In the genomic region with DNA sequence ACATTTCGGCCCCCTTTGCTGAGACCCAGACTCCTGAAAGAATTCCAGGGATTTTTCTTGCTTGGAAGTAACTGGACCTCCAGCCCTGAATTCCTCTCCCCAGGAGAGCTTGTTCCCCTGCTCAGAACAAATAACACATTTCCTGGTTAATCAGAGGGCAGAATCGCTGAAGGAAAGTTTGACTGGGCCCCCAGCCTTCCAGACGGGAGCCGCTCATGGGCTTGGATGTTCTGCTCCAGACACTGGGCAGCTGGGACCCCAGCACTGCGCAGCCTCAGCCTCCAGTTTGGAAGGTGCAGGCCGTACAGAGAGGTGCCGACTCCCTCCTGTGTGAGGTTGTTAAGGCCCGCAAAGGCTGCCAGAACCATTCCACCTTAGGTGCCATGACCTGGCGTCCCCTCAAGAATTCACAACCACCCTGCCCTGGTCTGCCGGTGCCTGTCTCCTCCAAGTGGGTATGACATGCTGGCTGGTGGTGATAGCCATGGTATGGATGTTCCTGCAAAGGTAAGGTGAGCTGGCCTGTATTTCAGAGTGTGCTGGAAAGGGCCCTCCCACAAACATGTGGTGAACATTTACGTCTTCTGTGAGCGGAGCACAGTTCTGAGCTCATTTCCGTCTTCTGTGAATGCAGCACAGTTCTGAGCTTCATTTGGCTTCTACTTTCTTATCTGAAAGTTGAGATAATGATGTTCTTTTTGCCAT, we compare ENCODE assay signal across 8 cellular contexts. TPM values are rescaled to one million over a fixed set of nuclear protein-coding genes. Genes with fewer than 3 reads are reported as not detected.
A peak's percentile ranks its signal among the peaks of the same experiment; 100 is the strongest.
DNase-seq lines count a peak whose midpoint lies in the region; ATAC-seq and TF ChIP-seq lines count a peak whose summit lies in the region.
"Had no signal": no experiment of that assay in that cellular context is flagged by ENCODE, and none has a peak within 500 bp of the region (broad histone marks: within the 10 kb centered on the region; RNA-seq: fewer than 3 reads in every experiment).

No MANE protein-coding gene starts in this region.

- H3K36me3 ChIP-seq in H7 (replicated peaks; ENCODE audit: control insufficient read depth, insufficient read depth, low read length) = no peaks in the 10 kb centered on the region
- no peaks in the 10 kb centered on the region for H3K36me3 ChIP-seq in esophagus squamous epithelium
- no peaks in the 10 kb centered on the region for H3K36me3 ChIP-seq in skeletal muscle satellite cell (ENCODE audit: insufficient read depth, low read length)

- intact Hi-C loops in esophagus squamous epithelium (cut with DNase I) = no loop called here

- H3K27me3 ChIP-seq in H7 (ENCODE audit: control insufficient read depth, insufficient read depth, low read length) (peaks cover 3% of the 10 kb centered on the region), esophagus squamous epithelium (no peaks in the 10 kb centered on the region), skeletal muscle satellite cell (ENCODE audit: control insufficient read depth, insufficient read depth, low read length) (no peaks in the 10 kb centered on the region)

- H3K4me2 ChIP-seq in skeletal muscle satellite cell (ENCODE audit: low read length) = peak overlapping the region; percentile 78

- H3K9me3 ChIP-seq in esophagus squamous epithelium = no peaks in the 10 kb centered on the region
- no peaks in the 10 kb centered on the region for H3K9me3 ChIP-seq in skeletal muscle satellite cell (replicated peaks; ENCODE audit: low read length)

- peak overlapping the region; percentile 71 for H3K9ac ChIP-seq in skeletal muscle satellite cell (ENCODE audit: low read depth, low read length)

- POLR2A ChIA-PET in RWPE1 (lab: Yijun Ruan, JAX; ENCODE audit: low non-redundant PET) = no interaction called here

- WGBS in esophagus squamous epithelium, 2 donors = 54 to 70% methylated on average over 4 to 7 of the region's 13 CpGs

- CTCF ChIA-PET in RWPE1 (lab: Yijun Ruan, JAX) = interaction anchor here (0.5 to 1.9 kb wide), 5 partner anchors 8 to 206 kb away, joined by 3 to 6 read pairs (median 5); no protein-coding TSS in a partner anchor

- H3K4me1 ChIP-seq in esophagus squamous epithelium (peaks cover 77 to 98% (median 88%) of the 10 kb centered on the region in 3 donors), skeletal muscle satellite cell (ENCODE audit: control insufficient read depth, insufficient read depth, low read length) (peaks cover 85% of the 10 kb centered on the region)

- ATAC-seq in HG03135 (IDR thresholded peaks at IDR 0.05; ENCODE audit: unreplicated experiment) = no peak
- ATAC-seq in HG02852 (IDR thresholded peaks at IDR 0.05; ENCODE audit: unreplicated experiment) = no peak

- H3K4me3 ChIP-seq in H7 (ENCODE audit: insufficient read depth, low read depth, low read length) = no peak overlapping the region
- H3K4me3 ChIP-seq in esophagus squamous epithelium = no peak overlapping the region
- H3K4me3 ChIP-seq in skeletal muscle satellite cell (ENCODE audit: low read length) = peak overlapping the region; percentile 34

- TF ChIP-seq CTCF in RWPE1 (conservative IDR thresholded peaks at IDR 0.05; ENCODE audit: low read depth) (no peak), esophagus squamous epithelium (IDR thresholded peaks at IDR 0.05) (peak in 1 of 6 experiments; percentile 5)

- no peak for TF ChIP-seq POLR2A in esophagus squamous epithelium (IDR thresholded peaks at IDR 0.05)

- peak overlapping the region; percentile 86 for H3K27ac ChIP-seq in RWPE1
- peak overlapping the region; percentile 53 to 78 (median 70) for H3K27ac ChIP-seq in esophagus squamous epithelium

- DNase-seq in H7 = peak; percentile 47
- DNase-seq in RWPE1 (ENCODE audit: low spot score) = no peak
- DNase-seq in esophagus squamous epithelium (lab: John Stamatoyannopoulos, UW) = no peak
- no peak for DNase-seq in amygdala (lab: John Stamatoyannopoulos, UW)
- DNase-seq: NCI-H2107 had no signal

RNA-seq across cellular contexts. Expression of a gene that starts 5.1 kb away (rescaled TPM):
- total RNA-seq in H7 (2014; rRNA removed; shearing (Covaris generic)) = 1.3 and 2.0 TPM in 2 replicates
- 10 to 100 TPM; 10.3 to 41.6 (median 17.0) TPM for total RNA-seq in esophagus squamous epithelium
- total RNA-seq in skeletal muscle satellite cell (2012; rRNA removed) = 59.3 and 119 TPM in 2 replicates
